ENCODE assay signal across 8 cellular contexts in genomic region chr10:87660484-87661133, GRCh38. TPM values are rescaled to one million over a fixed set of nuclear protein-coding genes. Genes with fewer than 3 reads are reported as not detected.
DNase-seq lines count a peak whose midpoint lies in the region; ATAC-seq and TF ChIP-seq lines count a peak whose summit lies in the region.

No MANE protein-coding gene starts in this region.

- H3K79me2 ChIP-seq in SK-N-SH (ENCODE audit: insufficient read depth) (peaks cover 58% of the 10 kb centered on the region), fibroblast of lung (ENCODE audit: control insufficient read depth, insufficient read depth, low read length) (peaks cover 53% of the 10 kb centered on the region)

- no peak for TF ChIP-seq EP300 in SK-N-SH (IDR thresholded peaks at IDR 0.05; ENCODE audit: borderline replicate concordance in 1 of 2, low read depth in 1 of 2, low read length in 1 of 2)

- peaks cover 4 to 10% of the 10 kb centered on the region in 2 experiments; a peak in 3 of 4 replicates for H3K4me1 ChIP-seq in SK-N-SH (ENCODE audit: control insufficient read depth in 1 of 2, insufficient read depth in 2 of 2, low read depth in 1 of 2, low read length in 1 of 2)
- H3K4me1 ChIP-seq in fibroblast of lung (ENCODE audit: control insufficient read depth, extremely low read depth, insufficient read depth, low read length) = peaks cover 7% of the 10 kb centered on the region
- H3K4me1 ChIP-seq in neutrophil (ENCODE audit: control insufficient read depth in 1 of 2, insufficient read depth in 1 of 2, low read depth in 1 of 2, low read length in 1 of 2) = peaks cover 23 to 24% of the 10 kb centered on the region in 2 experiments

- H3K27ac ChIP-seq in SK-N-SH (ENCODE audit: low read depth in 2 of 2, low read length in 1 of 2) (peak overlapping the region in 1 of 2 experiments; percentile 82; a peak in 2 of 4 replicates), fibroblast of lung (ENCODE audit: insufficient read depth, low read length) (peak overlapping the region; percentile 64), neutrophil (peak overlapping the region; percentile 44)

- H3K9ac ChIP-seq in SK-N-SH = peak overlapping the region; percentile 97
- H3K9ac ChIP-seq in fibroblast of lung (ENCODE audit: insufficient read depth, low read length) = peak overlapping the region; percentile 78

- TF ChIP-seq POLR2A in GM18505 (IDR thresholded peaks at IDR 0.05; ENCODE audit: borderline replicate concordance, extremely low read depth, insufficient read depth, insufficient read length) = no peak

- H3F3A ChIP-seq in SK-N-SH (replicated peaks; ENCODE audit: insufficient read depth) = peaks cover 14% of the 10 kb centered on the region

- H2AFZ ChIP-seq in SK-N-SH (ENCODE audit: low read depth) (peak overlapping the region; percentile 85), fibroblast of lung (ENCODE audit: low read length) (no peak overlapping the region)

- no peak for TF ChIP-seq CTCF in GM12875 (IDR thresholded peaks at IDR 0.05; ENCODE audit: borderline replicate concordance, insufficient read depth, low read depth, low read length)
- TF ChIP-seq CTCF in SK-N-SH (IDR thresholded peaks at IDR 0.05) = no peak
- no peak for TF ChIP-seq CTCF in fibroblast of lung (conservative IDR thresholded peaks at IDR 0.05 in 1 of 2, IDR thresholded peaks at IDR 0.05 in 1 of 2; ENCODE audit: low read depth in 1 of 2, low read length in 2 of 2)
- no peak for TF ChIP-seq CTCF in neutrophil (IDR thresholded peaks at IDR 0.05)

- H4K20me1 ChIP-seq in SK-N-SH (ENCODE audit: insufficient read depth) (no peaks in the 10 kb centered on the region), fibroblast of lung (ENCODE audit: control insufficient read depth, extremely low read depth, insufficient read depth, low read length) (no peaks in the 10 kb centered on the region)

- H3K4me2 ChIP-seq in SK-N-SH (peak overlapping the region; percentile 96), fibroblast of lung (ENCODE audit: extremely low read depth, insufficient read depth, low read length) (peak overlapping the region; percentile 69)

- ATAC-seq in HG02981 (IDR thresholded peaks at IDR 0.05; ENCODE audit: unreplicated experiment) (no peak), GM18505 (IDR thresholded peaks at IDR 0.05; ENCODE audit: unreplicated experiment) (no peak)

- no peaks in the 10 kb centered on the region for H3K9me2 ChIP-seq in SK-N-SH

- DNase-seq in SK-N-SH (no peak), fibroblast of lung (ENCODE audit: low read depth in 2 of 2) (peak; percentile 74 to 85), NCI-H1930 (lab: John Stamatoyannopoulos, UW) (no peak)
- no peak for DNase-seq in stimulated activated CD4-positive, alpha-beta T cell treated with anti-CD3 and anti-CD28 coated beads, Interleukin-4, amount 100 ng/mL, for 1 hour

- H3K4me3 ChIP-seq in GM12875 (ENCODE audit: low read depth, low read length) (peak overlapping the region; percentile 72), SK-N-SH (ENCODE audit: low read depth in 2 of 2, low read length in 1 of 2) (peak overlapping the region; percentile 86 to 95), fibroblast of lung (replicated peaks in 1 of 4; ENCODE audit: control extremely low read depth in 1 of 4, insufficient read depth in 1 of 4, low read depth in 3 of 4, low read length in 4 of 4) (peak overlapping the region; percentile 48 to 98 (median 74)), neutrophil (ENCODE audit: low read depth in 1 of 2, low read length in 1 of 2) (peak overlapping the region; percentile 61 to 76)

- TF ChIP-seq RAD21 in SK-N-SH (IDR thresholded peaks at IDR 0.05; ENCODE audit: low read length) = no peak

- CTCF ChIA-PET in SK-N-SH (lab: Yijun Ruan, JAX) = interaction anchor here (0.7 to 6.6 kb wide), 6 partner anchors 8 to 905 kb away, joined by 3 to 49 read pairs (median 3); no protein-coding TSS in a partner anchor

- H3K36me3 ChIP-seq in SK-N-SH (replicated peaks in 1 of 2; ENCODE audit: control insufficient read depth in 1 of 2, insufficient read depth in 2 of 2, low read length in 1 of 2) (peaks cover 0 to 5% of the 10 kb centered on the region in 2 experiments), fibroblast of lung (ENCODE audit: control insufficient read depth, insufficient read depth, low read length) (peaks cover 2% of the 10 kb centered on the region), neutrophil (no peaks in the 10 kb centered on the region)

- H3K27me3 ChIP-seq in SK-N-SH (ENCODE audit: insufficient read depth) (no peaks in the 10 kb centered on the region), fibroblast of lung (ENCODE audit: control insufficient read depth, insufficient read depth, low read length) (no peaks in the 10 kb centered on the region), neutrophil (peaks cover 5% of the 10 kb centered on the region)

- POLR2A ChIA-PET in SK-N-SH (lab: Yijun Ruan, JAX) = interaction anchor here (0.7 kb wide), 1 partner anchor 115 kb away, joined by 3 read pairs; no protein-coding TSS in a partner anchor

- 33% methylated on average over 12 of the region's 12 CpGs for WGBS in SK-N-SH (ENCODE audit: low lambda C conversion rate)

- no peaks in the 10 kb centered on the region for H3K9me3 ChIP-seq in SK-N-SH
- no peaks in the 10 kb centered on the region for H3K9me3 ChIP-seq in fibroblast of lung (ENCODE audit: control insufficient read depth, insufficient read depth, low read depth, low read length)
- H3K9me3 ChIP-seq in neutrophil = no peaks in the 10 kb centered on the region

TF ChIP-seq in SK-N-SH, 30 proteins besides CTCF, POLR2A, EP300 and RAD21:
- TF ChIP-seq EZH2phosphoT487 (IDR thresholded peaks at IDR 0.05; ENCODE audit: borderline replicate concordance, low read depth) = no peak
- TF ChIP-seq FOSL2 (IDR thresholded peaks at IDR 0.05; ENCODE audit: borderline replicate concordance, low read depth) = no peak
- no peak for TF ChIP-seq POLR2AphosphoS5 (IDR thresholded peaks at IDR 0.05; ENCODE audit: low read depth, low read length)
- 0 out of 2 replicates have a peak, but pooled peaks have one; percentile 13 for TF ChIP-seq GABPA (IDR thresholded peaks at IDR 0.05; ENCODE audit: low read depth)
- TF ChIP-seq, protein P1, sequence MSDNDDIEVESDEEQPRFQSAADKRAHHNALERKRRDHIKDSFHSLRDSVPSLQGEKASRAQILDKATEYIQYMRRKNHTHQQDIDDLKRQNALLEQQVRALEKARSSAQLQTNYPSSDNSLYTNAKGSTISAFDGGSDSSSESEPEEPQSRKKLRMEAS (IDR thresholded peaks at IDR 0.05; ENCODE audit: low read depth) = no peak

RNA-seq across cellular contexts. Expression of gene PAPSS2, which starts 0.9 kb away (rescaled TPM):
- polyA plus RNA-seq in SK-N-SH (2012; rRNA removed) = 50.0 and 55.0 TPM in 2 replicates
- 72.7 and 72.8 TPM in 2 replicates for polyA plus RNA-seq in SK-N-SH (2012; cell fraction: cytosol; rRNA removed)
- polyA plus RNA-seq in SK-N-SH (2012; cell fraction: nucleus; rRNA removed) = 39.7 and 70.7 TPM in 2 replicates
- 51.1 and 102 TPM in 2 replicates for total RNA-seq in fibroblast of lung
- 175 and 286 TPM in 2 replicates for polyA plus RNA-seq in fibroblast of lung
- polyA plus RNA-seq in fibroblast of lung (2012) = 146 and 218 TPM in 2 replicates
- polyA minus RNA-seq in fibroblast of lung (ENCODE audit: low replicate concordance) = 120 and 153 TPM in 2 replicates

Comparison
In these comparisons a context has a peak if more than half of its experiments do, and no peak if none do; other contexts are left out.
1. DNase-seq: peak in fibroblast of lung (2 of 2); none in SK-N-SH (single experiment), stimulated activated CD4-positive, alpha-beta T cell treated with anti-CD3 and anti-CD28 coated beads, Interleukin-4, amount 100 ng/mL, for 1 hour (single experiment) and NCI-H1930 (0 of 2).
2. Peak in every context shown above with its lines, with median percentiles within 50 percentile points of each other: H3K4me3 ChIP-seq.